ENCODE assay signal across 21 cellular contexts in genomic region chr14:39025250-39025809, GRCh38.
"Had no signal": no experiment of that assay in that cellular context is flagged by ENCODE, and none has a peak within 500 bp of the region (broad histone marks: within the 10 kb centered on the region; RNA-seq: fewer than 3 reads in every experiment).

No MANE protein-coding gene starts in this region.

- H3K79me2 ChIP-seq: parathyroid adenoma had no signal

- H3K4me1 ChIP-seq: breast epithelium, foreskin keratinocyte, lower lobe of right lung, parathyroid adenoma, tibial artery had no signal

- H3K27ac ChIP-seq: breast epithelium, foreskin keratinocyte, lower lobe of right lung, parathyroid adenoma, tibial artery had no signal

- DNase-seq: activated B cell treated with CpG ODN at 0.5 μM for 24 hours; activated CD4-positive, alpha-beta T cell treated with anti-CD3 and anti-CD28 coated beads, Interleukin-2, amount 10 ng/mL, durations not matched to agents 7 days and 5 days; activated CD8-positive, alpha-beta memory T cell treated with anti-CD3 and anti-CD28 coated beads, Interleukin-2, amount 50 U/mL, for 48 hours; activated naive CD4-positive, alpha-beta T cell treated with anti-CD3 and anti-CD28 coated beads for 36 hours; activated naive CD8-positive, alpha-beta T cell treated with anti-CD3 and anti-CD28 coated beads, Interleukin-2, amount 50 U/mL, for 24 hours; aorta; cerebellar nuclear complex; effector CD8-positive, alpha-beta T cell; foreskin keratinocyte; head of caudate nucleus; left cardiac atrium; lower lobe of right lung; midbrain; retina; stimulated activated CD4-positive, alpha-beta T cell treated with anti-CD3 and anti-CD28 coated beads, Interleukin-4, amount 100 ng/mL, for 1 hour; stimulated activated naive CD4-positive, alpha-beta T cell; tibial artery had no signal

- H3K9ac ChIP-seq: parathyroid adenoma had no signal

- H3K36me3 ChIP-seq: breast epithelium had no signal

- H3K4me1 Mint-ChIP-seq: activated B cell treated with CpG ODN at 0.5 μM for 24 hours had no signal

- H3K4me3 Mint-ChIP-seq: activated B cell treated with CpG ODN at 0.5 μM for 24 hours; activated CD4-positive, alpha-beta T cell treated with anti-CD3 and anti-CD28 coated beads, Interleukin-2, amount 10 ng/mL, durations not matched to agents 7 days and 5 days; activated naive CD4-positive, alpha-beta T cell treated with anti-CD3 and anti-CD28 coated beads for 36 hours; activated naive CD8-positive, alpha-beta T cell treated with anti-CD3 and anti-CD28 coated beads, Interleukin-2, amount 50 U/mL, for 24 hours had no signal

- H3K9me3 ChIP-seq: breast epithelium, lower lobe of right lung, tibial artery had no signal

- H2AFZ ChIP-seq: parathyroid adenoma had no signal

- H3K4me3 ChIP-seq: breast epithelium, lower lobe of right lung, tibial artery had no signal

- H3K9me3 Mint-ChIP-seq: activated B cell treated with CpG ODN at 0.5 μM for 24 hours; activated CD4-positive, alpha-beta T cell treated with anti-CD3 and anti-CD28 coated beads, Interleukin-2, amount 10 ng/mL, durations not matched to agents 7 days and 5 days; activated naive CD4-positive, alpha-beta T cell treated with anti-CD3 and anti-CD28 coated beads for 36 hours; activated naive CD8-positive, alpha-beta T cell treated with anti-CD3 and anti-CD28 coated beads, Interleukin-2, amount 50 U/mL, for 24 hours; activated T-helper 2 cell treated with anti-CD3 and anti-CD28 coated beads, Interferon-gamma antibody, Interleukin-2, Interleukin-4, amounts not matched to agents 10 μg/mL and 5 μg/mL and 100 μg/mL, durations not matched to agents 14 hours and 24 hours and 36 hours had no signal

- FAIRE-seq: urothelium cell line had no signal

- ATAC-seq: activated naive CD8-positive, alpha-beta T cell treated with anti-CD3 and anti-CD28 coated beads, Interleukin-2, amount 50 U/mL, for 24 hours; foreskin keratinocyte; left cardiac atrium had no signal

- H3K27me3 ChIP-seq: breast epithelium, foreskin keratinocyte, tibial artery had no signal

- H3K27ac Mint-ChIP-seq: activated B cell treated with CpG ODN at 0.5 μM for 24 hours; activated CD4-positive, alpha-beta T cell treated with anti-CD3 and anti-CD28 coated beads, Interleukin-2, amount 10 ng/mL, durations not matched to agents 7 days and 5 days; activated naive CD4-positive, alpha-beta T cell treated with anti-CD3 and anti-CD28 coated beads for 36 hours; activated naive CD8-positive, alpha-beta T cell treated with anti-CD3 and anti-CD28 coated beads, Interleukin-2, amount 50 U/mL, for 24 hours; activated T-helper 2 cell treated with anti-CD3 and anti-CD28 coated beads, Interferon-gamma antibody, Interleukin-2, Interleukin-4, amounts not matched to agents 10 μg/mL and 5 μg/mL and 100 μg/mL, durations not matched to agents 14 hours and 24 hours and 36 hours had no signal

- H3K27me3 Mint-ChIP-seq: activated B cell treated with CpG ODN at 0.5 μM for 24 hours; activated CD4-positive, alpha-beta T cell treated with anti-CD3 and anti-CD28 coated beads, Interleukin-2, amount 10 ng/mL, durations not matched to agents 7 days and 5 days; activated naive CD8-positive, alpha-beta T cell treated with anti-CD3 and anti-CD28 coated beads, Interleukin-2, amount 50 U/mL, for 24 hours had no signal
